In the genomic region with DNA sequence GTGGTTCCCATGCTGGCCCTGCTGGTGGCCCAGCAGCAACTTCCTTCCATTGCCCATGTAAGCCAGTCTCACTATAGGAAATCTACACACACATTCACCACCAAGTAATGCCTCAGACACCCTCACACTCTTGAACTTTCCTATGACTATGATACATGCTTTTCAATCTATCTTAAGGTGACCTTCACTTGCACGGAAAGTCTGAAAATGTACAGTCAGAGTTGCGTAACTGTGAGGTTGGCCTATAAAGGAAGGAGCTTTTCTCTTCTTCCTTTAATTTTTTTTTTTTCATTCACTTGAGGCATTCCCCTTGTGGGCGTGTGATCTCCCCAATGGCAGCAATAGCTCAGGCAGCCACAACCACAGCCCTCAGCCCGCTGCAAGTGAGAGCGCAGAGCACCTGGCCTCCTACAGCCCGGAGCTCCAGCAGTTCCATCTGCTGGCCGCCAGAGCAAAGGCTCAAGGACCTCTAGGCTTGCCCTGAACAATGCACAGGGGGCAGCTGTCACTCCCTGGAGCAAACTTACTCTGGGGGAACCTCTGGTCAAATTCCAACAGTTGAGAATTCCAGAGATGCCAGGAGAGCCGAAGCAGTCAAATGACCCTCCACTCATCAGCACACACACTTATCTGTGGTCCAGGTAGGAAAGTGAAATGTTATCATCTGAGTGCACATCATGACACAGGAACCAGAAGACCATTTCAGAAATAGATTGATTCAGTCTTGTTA, we compare ENCODE assay signal across 9 cellular contexts.
DNase-seq lines count a peak whose midpoint lies in the region; ATAC-seq, FAIRE-seq and TF ChIP-seq lines count a peak whose summit lies in the region.
"Had no signal": no experiment of that assay in that cellular context is flagged by ENCODE, and none has a peak within 500 bp of the region (broad histone marks: within the 10 kb centered on the region; RNA-seq: fewer than 3 reads in every experiment).

No MANE protein-coding gene starts in this region.

- no peak overlapping the region for H3K4me3 ChIP-seq in small intestine (ENCODE audit: low read depth in 1 of 2, low read length in 2 of 2)
- H3K4me3 ChIP-seq in suprapubic skin = no peak overlapping the region

- CTCF ChIA-PET in activated naive CD4-positive, alpha-beta T cell treated with anti-CD3 and anti-CD28 coated beads for 36 hours (lab: Charles Lee) = interaction anchor here (0.6 to 3.0 kb wide), 14 partner anchors 9 to 382 kb away, joined by 3 to 17 read pairs (median 6); partner anchors contain the start of gene EGR2

- H3K9me3 ChIP-seq in small intestine (ENCODE audit: control insufficient read depth, low read depth) = no peaks in the 10 kb centered on the region
- H3K9me3 ChIP-seq in suprapubic skin = no peaks in the 10 kb centered on the region

- no peak overlapping the region for H3K4me3 Mint-ChIP-seq in activated naive CD4-positive, alpha-beta T cell treated with anti-CD3 and anti-CD28 coated beads for 36 hours
- H3K4me3 Mint-ChIP-seq: nephron had no signal

- H3K36me3 ChIP-seq in small intestine (ENCODE audit: control insufficient read depth in 2 of 2, insufficient read depth in 2 of 2, low read length in 2 of 2) = no peaks in the 10 kb centered on the region
- no peaks in the 10 kb centered on the region for H3K36me3 ChIP-seq in suprapubic skin

- H3K4me1 Mint-ChIP-seq in activated naive CD4-positive, alpha-beta T cell treated with anti-CD3 and anti-CD28 coated beads for 36 hours (ENCODE audit: low read depth) = peaks cover 33% of the 10 kb centered on the region

- intact Hi-C loops in activated naive CD4-positive, alpha-beta T cell treated with anti-CD3 and anti-CD28 coated beads for 36 hours (cut with micrococcal nuclease) = loop anchor here (1.0 to 5.0 kb wide), 17 partner anchors 44 to 1026 kb away; partner anchors contain the start of genes ARID5B and EGR2

- H3K27me3 ChIP-seq in small intestine (ENCODE audit: control insufficient read depth in 2 of 2, insufficient read depth in 2 of 2, low read length in 2 of 2) (no peaks in the 10 kb centered on the region), suprapubic skin (no peaks in the 10 kb centered on the region)

- peaks cover 11% of the 10 kb centered on the region for H3K9me3 Mint-ChIP-seq in activated naive CD4-positive, alpha-beta T cell treated with anti-CD3 and anti-CD28 coated beads for 36 hours

- 35 to 47% (median 46%) methylated on average over 8 of the region's 8 CpGs for WGBS in small intestine, 3 donors
- 71% methylated on average over 7 of the region's 8 CpGs for WGBS in suprapubic skin

- DNase-seq in SIG-M5 (lab: John Stamatoyannopoulos, UW) = peak; percentile 78
- peak; percentile 93 for DNase-seq in activated naive CD4-positive, alpha-beta T cell treated with anti-CD3 and anti-CD28 coated beads for 36 hours
- peak; percentile 27 for DNase-seq in small intestine
- no peak for DNase-seq in nucleus accumbens (lab: John Stamatoyannopoulos, UW)
- no peak for DNase-seq in pons (ENCODE audit: low spot score)
- DNase-seq in suprapubic skin (ENCODE audit: low spot score in 2 of 2) = no peak

- H3K27ac ChIP-seq in small intestine (ENCODE audit: low read depth in 1 of 2, low read length in 1 of 2) = no peak overlapping the region
- H3K27ac ChIP-seq in suprapubic skin = no peak overlapping the region

- no peaks in the 10 kb centered on the region for H3K27me3 Mint-ChIP-seq in activated naive CD4-positive, alpha-beta T cell treated with anti-CD3 and anti-CD28 coated beads for 36 hours (ENCODE audit: low read depth)

- no peak for TF ChIP-seq CTCF in suprapubic skin (IDR thresholded peaks at IDR 0.05)

- no peaks in the 10 kb centered on the region for H3K4me1 ChIP-seq in small intestine (ENCODE audit: control insufficient read depth in 2 of 2, insufficient read depth in 1 of 2, low read depth in 1 of 2, low read length in 1 of 2)
- H3K4me1 ChIP-seq in suprapubic skin = no peaks in the 10 kb centered on the region

- H3K36me3 Mint-ChIP-seq in activated naive CD4-positive, alpha-beta T cell treated with anti-CD3 and anti-CD28 coated beads for 36 hours (ENCODE audit: low read depth) = peaks cover 5% of the 10 kb centered on the region

- ATAC-seq in GM18519 (IDR thresholded peaks at IDR 0.05; ENCODE audit: low FRiP score, unreplicated experiment) = peak; percentile 85
- peak; percentile 96 for ATAC-seq in HG02870 (IDR thresholded peaks at IDR 0.05; ENCODE audit: unreplicated experiment)

- no peak for TF ChIP-seq POLR2A in suprapubic skin (IDR thresholded peaks at IDR 0.05)

- peak overlapping the region; percentile 72 for H3K27ac Mint-ChIP-seq in activated naive CD4-positive, alpha-beta T cell treated with anti-CD3 and anti-CD28 coated beads for 36 hours
- H3K27ac Mint-ChIP-seq: nephron had no signal

- FAIRE-seq in small intestine (lab: Jason Lieb, UNC) = no peak

- TF ChIP-seq EP300 in suprapubic skin (IDR thresholded peaks at IDR 0.05) = no peak

Comparison
In these comparisons a context has a peak if more than half of its experiments do, and no peak if none do; other contexts are left out.
1. DNase-seq: peak in SIG-M5 (single experiment), activated naive CD4-positive, alpha-beta T cell treated with anti-CD3 and anti-CD28 coated beads for 36 hours (single experiment) and small intestine (single experiment); none in nucleus accumbens (0 of 56), pons (single experiment) and suprapubic skin (0 of 2).